13 cellular contexts compared by ENCODE assay signal in genomic region chr7:47954231-47954911, GRCh38. TPM values are rescaled to one million over a fixed set of nuclear protein-coding genes. Genes with fewer than 3 reads are reported as not detected.
A peak's percentile ranks its signal among the peaks of the same experiment; 100 is the strongest.
DNase-seq lines count a peak whose midpoint lies in the region; ATAC-seq, FAIRE-seq and TF ChIP-seq lines count a peak whose summit lies in the region.
"Had no signal": no experiment of that assay in that cellular context is flagged by ENCODE, and none has a peak within 500 bp of the region (broad histone marks: within the 10 kb centered on the region; RNA-seq: fewer than 3 reads in every experiment).

No MANE protein-coding gene starts in this region.

- no peaks in the 10 kb centered on the region for H3K27me3 ChIP-seq in GM12878 (replicated peaks in 1 of 2; ENCODE audit: control insufficient read depth in 2 of 2, insufficient read depth in 2 of 2, low read length in 1 of 2)
- H3K27me3 ChIP-seq in heart left ventricle: no peaks in the 10 kb centered on the region
- no peaks in the 10 kb centered on the region for H3K27me3 ChIP-seq in pancreas
- H3K27me3 ChIP-seq: BE2C had no signal

- ATAC-seq in GM19452 (IDR thresholded peaks at IDR 0.05; ENCODE audit: unreplicated experiment): peak; percentile 40
- peak; percentile 27 for ATAC-seq in HG03103 (IDR thresholded peaks at IDR 0.05; ENCODE audit: low read depth, unreplicated experiment)
- ATAC-seq in GM12878: peak; percentile 45; the same call in 2 of the 3 replicates
- no peak for ATAC-seq in heart left ventricle
- ATAC-seq in pancreas: no peak

- no peaks in the 10 kb centered on the region for H4K20me1 ChIP-seq in GM12878 (ENCODE audit: control insufficient read depth, insufficient read depth)

- no peak for TF ChIP-seq RAD21 in GM12878 (IDR thresholded peaks at IDR 0.05; ENCODE audit: insufficient read depth, low read depth, low read length)

- no TSS peak for BruUV-seq in GM12878 (replicated peaks; lab: Mats Ljungman, UMichigan)

- H3K4me2 ChIP-seq in GM12878 (ENCODE audit: control insufficient read depth, insufficient read depth): no peak overlapping the region

- SMC1A ChIA-PET in GM12878 (lab: Charles Lee; ENCODE audit: uncharacterized antibody, unreplicated experiment): interaction anchor here (1.2 kb wide), 1 partner anchor 10 kb away, joined by 3 read pairs; no protein-coding TSS in a partner anchor

- no peak overlapping the region for H3K9ac ChIP-seq in GM12878 (ENCODE audit: control insufficient read depth, insufficient read depth, low read length)

- POLR2A ChIA-PET in GM12878 (lab: Charles Lee): no interaction called here

- CTCF ChIA-PET in GM12878 (lab: Yijun Ruan, JAX): interaction anchor here (2.2 to 2.4 kb wide), 2 partner anchors 10 to 34 kb away, joined by 7 to 18 read pairs; no protein-coding TSS in a partner anchor

- peak; percentile 60 for DNase-seq in Daoy (ENCODE audit: low read depth)
- DNase-seq in GM12878 (ENCODE audit: low read depth, low spot score): no peak
- DNase-seq in heart left ventricle: no peak
- no peak for DNase-seq in ureter (ENCODE audit: low spot score)
- DNase-seq in dedifferentiated amniotic fluid mesenchymal stem cell (ENCODE audit: extremely low spot score): no peak
- DNase-seq in pancreas: no peak
- DNase-seq: BE2C, H7, kidney glomerular epithelial cell, NCI-H1694 treated with DMSO at 0.1 percent for 48 hours, retina had no signal

- intact Hi-C loops in GM12878 (cut with micrococcal nuclease; ENCODE audit: unreplicated experiment) (no loop called here), heart left ventricle (cut with DNase I) (no loop called here), pancreas (cut with DNase I) (no loop called here)

- H3K4me1 ChIP-seq in GM12878 (ENCODE audit: control insufficient read depth, insufficient read depth, low read length) (peaks cover 4% of the 10 kb centered on the region; the same call in 1 of the 2 replicates), heart left ventricle (peaks cover 0 to 30% (median 11%) of the 10 kb centered on the region in 12 donors), pancreas (no peaks in the 10 kb centered on the region)
- H3K4me1 ChIP-seq: BE2C had no signal

- TF ChIP-seq EP300 in GM12878 (IDR thresholded peaks at IDR 0.05; ENCODE audit: borderline replicate concordance in 1 of 2, control insufficient read depth in 1 of 2, low read depth in 2 of 2, low read length in 2 of 2): no peak

- in situ Hi-C loops in GM12878 (cut with MboI): no loop called here

- H3K79me2 ChIP-seq in GM12878 (ENCODE audit: control insufficient read depth, insufficient read depth, low read length): no peaks in the 10 kb centered on the region

- no peak overlapping the region for H3K27ac ChIP-seq in GM12878 (ENCODE audit: control insufficient read depth, insufficient read depth)
- no peak overlapping the region for H3K27ac ChIP-seq in heart left ventricle
- H3K27ac ChIP-seq in pancreas: no peak overlapping the region

- 94% methylated on average over 4 of the region's 4 CpGs for WGBS in GM12878 (ENCODE audit: insufficient coverage, insufficient replicate concordance, low lambda C conversion rate, missing lambda C conversion rate)
- WGBS in heart left ventricle, 4 donors: 88 to 94% (median 91%) methylated on average over 4 of the region's 4 CpGs
- 95 to 96% methylated on average over 4 of the region's 4 CpGs for WGBS in pancreas, 2 donors

- peak; percentile 38 for FAIRE-seq in GM12878 (lab: Jason Lieb, UNC)
- no peak for FAIRE-seq in pancreas (lab: Jason Lieb, UNC)

- no peak for TF ChIP-seq CTCF in GM12878 (IDR thresholded peaks at IDR 0.05 in 2 of 3, conservative IDR thresholded peaks at IDR 0.05 in 1 of 3; ENCODE audit: control insufficient read depth in 2 of 3, extremely low read depth in 1 of 3, insufficient read depth in 1 of 3, low read depth in 3 of 3, low read length in 3 of 3)
- TF ChIP-seq CTCF in heart left ventricle (IDR thresholded peaks at IDR 0.05): no peak
- TF ChIP-seq CTCF in pancreas (IDR thresholded peaks at IDR 0.05): no peak

- H3K36me3 ChIP-seq in GM12878 (ENCODE audit: control insufficient read depth in 2 of 2, insufficient read depth in 2 of 2, low read length in 1 of 2) (peaks cover 2 to 3% of the 10 kb centered on the region in 2 experiments; a peak in 2 of 4 replicates), heart left ventricle (peaks cover 0 to 40% (median 22%) of the 10 kb centered on the region in 9 donors), pancreas (peaks cover 0 to 6% (median 0%) of the 10 kb centered on the region in 3 donors)

- RAD21 ChIA-PET in GM12878 (lab: Charles Lee; ENCODE audit: unreplicated experiment): no interaction called here

- H3K4me3 ChIP-seq in GM12878 (no peak overlapping the region), heart left ventricle (no peak overlapping the region), pancreas (no peak overlapping the region)

- H3K9me3 ChIP-seq in GM12878 (replicated peaks; ENCODE audit: control insufficient read depth, insufficient read depth, low read length) (no peaks in the 10 kb centered on the region), heart left ventricle (no peaks in the 10 kb centered on the region), pancreas (no peaks in the 10 kb centered on the region)
- H3K9me3 ChIP-seq: BE2C had no signal

- no peak for TF ChIP-seq POLR2A in GM12878 (IDR thresholded peaks at IDR 0.05; ENCODE audit: low read depth, low read length)
- TF ChIP-seq POLR2A in heart left ventricle (IDR thresholded peaks at IDR 0.05): no peak

- no peak overlapping the region for H2AFZ ChIP-seq in GM12878 (ENCODE audit: control insufficient read depth, low read depth, low read length)

TF ChIP-seq in GM12878, 131 proteins besides CTCF, POLR2A, EP300 and RAD21 (continues in another document):
- TF ChIP-seq CBX3 (IDR thresholded peaks at IDR 0.05; ENCODE audit: borderline replicate concordance, low read depth) (no peak), SKIL (IDR thresholded peaks at IDR 0.05; ENCODE audit: low read depth, poor library complexity, severe bottlenecking) (no peak)

RNA-seq across cellular contexts. Expression of gene PKD1L1, which starts 6.1 kb away (rescaled TPM):
- total RNA-seq in Daoy (2014; rRNA removed; shearing (Covaris generic)): 0.17 and 0.18 TPM in 2 replicates
- 0.34 and 0.44 TPM in 2 replicates for total RNA-seq in GM12878 (2013; cell fraction: nucleolus; rRNA removed)
- total RNA-seq in GM12878 (2014; rRNA removed) (under 0.01 and 0.05 TPM in 2 replicates), GM12878 (2014; rRNA removed; fragmentation: Illumina TruSeq; extraction: Trizol) (0.04 and 0.05 TPM in 2 replicates), GM12878 (2021) (0.05 and 0.08 TPM in 2 replicates), heart left ventricle (1 to 10 TPM; 1.1 to 3.7 (median 2.5) TPM), ureter (5.9 TPM), pancreas (under 1 TPM; 0.03 to 0.14 (median 0.09) TPM)
- not detected for polyA plus RNA-seq in GM12878 (2011; ENCODE audit: low read depth)
- polyA plus RNA-seq in GM12878 (2011; rRNA removed) (0.01 and 0.06 TPM in 2 replicates), GM12878 (2014; fragmentation: Illumina TruSeq; extraction: Trizol) (0.01 and 0.02 TPM in 2 replicates), GM12878 (2014; fragmentation: Nextera tagmentation; extraction: Ambion mirVana) (under 1 TPM in 1 of 2 experiments, not detected in 1; 0.02 TPM), GM12878 (2014; rRNA removed) (0.04 TPM in 1 of 2 replicates, not detected in the other), GM12878 (2016; fragmentation: Nextera tagmentation; extraction: Ambion mirVana) (under 1 TPM in 1 of 2 experiments, not detected in 1; 0.04 TPM), heart left ventricle (1 to 10 TPM; 1.3 to 2.1 TPM), pancreas (under 1 TPM; 0.19 to 0.54 TPM)
- polyA plus RNA-seq in GM12878 (2011; cell fraction: cytosol; rRNA removed): 0.01 TPM in 1 of 2 replicates, not detected in the other
- 0.04 and 0.15 TPM in 2 replicates for polyA plus RNA-seq in GM12878 (2011; cell fraction: nucleus; rRNA removed)
- polyA plus RNA-seq in GM12878 (2012): 0.01 TPM in 1 of 2 replicates, not detected in the other
- under 0.01 TPM in 1 of 2 replicates, not detected in the other for polyA minus RNA-seq in GM12878 (2011; rRNA and poly(A)+ RNA removed)
- polyA minus RNA-seq in GM12878 (2011; cell fraction: cytosol; rRNA and poly(A)+ RNA removed): not detected in 2 replicates
- under 0.01 and 0.10 TPM in 2 replicates for polyA minus RNA-seq in GM12878 (2011; cell fraction: nucleus; rRNA and poly(A)+ RNA removed)

RNA-seq across cellular contexts. Expression of gene HUS1, which starts 25.0 kb away (rescaled TPM):
- total RNA-seq in Daoy (2014; rRNA removed; shearing (Covaris generic)): 35.7 and 55.8 TPM in 2 replicates
- total RNA-seq in GM12878 (2013; cell fraction: nucleolus; rRNA removed): 55.6 and 66.7 TPM in 2 replicates
- total RNA-seq in GM12878 (2014; rRNA removed): 10.4 and 10.7 TPM in 2 replicates
- 14.1 and 17.2 TPM in 2 replicates for total RNA-seq in GM12878 (2014; rRNA removed; fragmentation: Illumina TruSeq; extraction: Trizol)
- total RNA-seq in GM12878 (2021): 21.5 and 26.8 TPM in 2 replicates
- polyA plus RNA-seq in GM12878 (2011; ENCODE audit: low read depth): 13.3 TPM
- polyA plus RNA-seq in GM12878 (2011; rRNA removed): 24.2 and 30.8 TPM in 2 replicates
- 11.3 and 14.0 TPM in 2 replicates for polyA plus RNA-seq in GM12878 (2011; cell fraction: cytosol; rRNA removed)
- 12.8 and 14.2 TPM in 2 replicates for polyA plus RNA-seq in GM12878 (2011; cell fraction: nucleus; rRNA removed)
- polyA plus RNA-seq in GM12878 (2012): 12.1 and 16.2 TPM in 2 replicates
- polyA plus RNA-seq in GM12878 (2014; fragmentation: Illumina TruSeq; extraction: Trizol): 22.3 and 23.7 TPM in 2 replicates
- 10 to 100 TPM; 26.4 to 35.5 TPM for polyA plus RNA-seq in GM12878 (2014; fragmentation: Nextera tagmentation; extraction: Ambion mirVana)
- polyA plus RNA-seq in GM12878 (2014; rRNA removed): 15.2 and 16.2 TPM in 2 replicates
- 10 to 100 TPM; 21.1 to 22.9 TPM for polyA plus RNA-seq in GM12878 (2016; fragmentation: Nextera tagmentation; extraction: Ambion mirVana)
- polyA minus RNA-seq in GM12878 (2011; rRNA and poly(A)+ RNA removed): 17.6 and 19.6 TPM in 2 replicates
- 5.5 and 8.1 TPM in 2 replicates for polyA minus RNA-seq in GM12878 (2011; cell fraction: cytosol; rRNA and poly(A)+ RNA removed)
- 10.5 and 16.8 TPM in 2 replicates for polyA minus RNA-seq in GM12878 (2011; cell fraction: nucleus; rRNA and poly(A)+ RNA removed)
- total RNA-seq in heart left ventricle: 10 to 100 TPM; 21.9 to 43.3 (median 27.5) TPM
- polyA plus RNA-seq in heart left ventricle: 10 to 100 TPM; 10.9 to 20.0 TPM
- total RNA-seq in ureter: 43.1 TPM
- 10 to 100 TPM; 12.0 to 16.3 (median 14.2) TPM for total RNA-seq in pancreas
- 1 to 10 TPM; 4.6 to 8.1 TPM for polyA plus RNA-seq in pancreas

Comparison
In these comparisons a context has a peak if more than half of its experiments do, and no peak if none do; other contexts are left out.
1. ATAC-seq: peak in GM19452 (single experiment), HG03103 (single experiment) and GM12878 (single experiment); none in heart left ventricle (0 of 4) and pancreas (0 of 4).